ENCODE assay signal across 8 cellular contexts in the genomic region with DNA sequence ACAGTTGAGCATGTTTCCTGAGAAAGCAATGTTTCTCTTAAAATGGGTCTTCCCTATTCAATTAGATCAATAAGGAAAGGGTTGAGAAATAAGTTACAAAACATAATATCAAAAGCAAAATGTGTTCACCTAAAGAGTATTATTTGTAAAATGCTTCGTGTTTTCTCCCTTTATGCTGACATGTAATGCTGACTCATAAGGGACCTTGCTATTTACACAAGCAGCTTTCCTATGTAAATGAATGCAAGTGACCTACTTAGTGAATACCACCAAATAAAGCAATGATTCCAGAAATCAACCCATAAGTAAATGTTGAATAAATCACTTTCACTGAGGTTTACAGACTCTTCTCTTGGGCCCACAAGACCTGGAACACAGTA.
DNase-seq lines count a peak whose midpoint lies in the region; ATAC-seq, FAIRE-seq and TF ChIP-seq lines count a peak whose summit lies in the region.

No MANE protein-coding gene starts in this region.

- SMC1A ChIA-PET in GM12878 (lab: Charles Lee; ENCODE audit: uncharacterized antibody, unreplicated experiment): interaction anchor here (1.4 to 2.4 kb wide), 2 partner anchors 13 to 48 kb away, joined by 3 to 8 read pairs; no protein-coding TSS in a partner anchor

- H3K9me3 ChIP-seq in GM12878 (replicated peaks; ENCODE audit: control insufficient read depth, insufficient read depth, low read length): no peaks in the 10 kb centered on the region
- no peaks in the 10 kb centered on the region for H3K9me3 ChIP-seq in uterus
- no peaks in the 10 kb centered on the region for H3K9me3 ChIP-seq in esophagus muscularis mucosa

- WGBS in GM12878 (ENCODE audit: insufficient coverage, insufficient replicate concordance, low lambda C conversion rate, missing lambda C conversion rate): 4% methylated on average over 1 of the region's 1 CpG
- whole genome bisulfite sequencing in esophagus muscularis mucosa: 54% methylated on average over 1 of the region's 1 CpG

- peaks cover 26% of the 10 kb centered on the region for H3K4me1 ChIP-seq in GM12878 (ENCODE audit: control insufficient read depth, insufficient read depth, low read length)
- no peaks in the 10 kb centered on the region for H3K4me1 ChIP-seq in uterus
- peaks cover 0 to 10% (median 8%) of the 10 kb centered on the region in 4 donors for H3K4me1 ChIP-seq in esophagus muscularis mucosa

- CTCF ChIA-PET in GM12878 (lab: Yijun Ruan, JAX): interaction anchor here (1.4 to 3.5 kb wide), 2 partner anchors 51 to 56 kb away, joined by 4 to 22 read pairs; no protein-coding TSS in a partner anchor

- DNase-seq in GM19239 (ENCODE audit: insufficient read length, low spot score) (no peak), GM12878 (ENCODE audit: low read depth, low spot score) (no peak), renal cortical epithelial cell (ENCODE audit: low read depth) (peak; percentile 92), retina (no peak), uterus (no peak), esophagus muscularis mucosa (ENCODE audit: extremely low spot score) (no peak), COR-L47 (lab: John Stamatoyannopoulos, UW) (no peak)

- BruUV-seq in GM12878 (replicated peaks; lab: Mats Ljungman, UMichigan): no TSS peak

- TF ChIP-seq CTCF in GM12878 (IDR thresholded peaks at IDR 0.05 in 2 of 3, conservative IDR thresholded peaks at IDR 0.05 in 1 of 3; ENCODE audit: control insufficient read depth in 2 of 3, extremely low read depth in 1 of 3, insufficient read depth in 1 of 3, low read depth in 3 of 3, low read length in 3 of 3) (no peak), uterus (IDR thresholded peaks at IDR 0.05) (no peak), esophagus muscularis mucosa (IDR thresholded peaks at IDR 0.05) (no peak)

- RAD21 ChIA-PET in GM12878 (lab: Charles Lee; ENCODE audit: unreplicated experiment): interaction anchor here (1.0 to 3.0 kb wide), 4 partner anchors 30 to 92 kb away, joined by 3 to 11 read pairs (median 4); no protein-coding TSS in a partner anchor

- no peaks in the 10 kb centered on the region for H3K79me2 ChIP-seq in GM12878 (ENCODE audit: control insufficient read depth, insufficient read depth, low read length)

- no peaks in the 10 kb centered on the region for H4K20me1 ChIP-seq in GM12878 (ENCODE audit: control insufficient read depth, insufficient read depth)

- H2AFZ ChIP-seq in GM12878 (ENCODE audit: control insufficient read depth, low read depth, low read length): peak overlapping the region; percentile 37

- in situ Hi-C loops in GM12878 (cut with MboI): no loop called here

- ATAC-seq in HG03103 (IDR thresholded peaks at IDR 0.05; ENCODE audit: low read depth, unreplicated experiment) (peak; percentile 53), GM12878 (peak; percentile 79)

- POLR2A ChIA-PET in GM12878 (lab: Charles Lee): no interaction called here

- intact Hi-C loops in GM12878 (cut with micrococcal nuclease; ENCODE audit: unreplicated experiment): loop anchor here (5.0 kb wide), 2 partner anchors 50 to 90 kb away; a partner anchor contains a TSS
- intact Hi-C loops in uterus (cut with DNase I; ENCODE audit: low total_unique reads): no loop called here
- intact Hi-C loops in esophagus muscularis mucosa (cut with DNase I): no loop called here

- peak overlapping the region; percentile 57 for H3K4me2 ChIP-seq in GM12878 (ENCODE audit: control insufficient read depth, insufficient read depth)

- TF ChIP-seq POLR2A in GM12878 (IDR thresholded peaks at IDR 0.05; ENCODE audit: low read depth, low read length) (no peak), uterus (IDR thresholded peaks at IDR 0.05) (no peak), esophagus muscularis mucosa (IDR thresholded peaks at IDR 0.05; ENCODE audit: low read depth) (no peak)

- H3K36me3 ChIP-seq in GM12878 (ENCODE audit: control insufficient read depth in 2 of 2, insufficient read depth in 2 of 2, low read length in 1 of 2): no peaks in the 10 kb centered on the region
- H3K36me3 ChIP-seq in uterus: no peaks in the 10 kb centered on the region
- H3K36me3 ChIP-seq in esophagus muscularis mucosa: no peaks in the 10 kb centered on the region

- H3K27me3 ChIP-seq in GM12878 (replicated peaks in 1 of 2; ENCODE audit: control insufficient read depth in 2 of 2, insufficient read depth in 2 of 2, low read length in 1 of 2): no peaks in the 10 kb centered on the region
- no peaks in the 10 kb centered on the region for H3K27me3 ChIP-seq in uterus
- no peaks in the 10 kb centered on the region for H3K27me3 ChIP-seq in esophagus muscularis mucosa

- H3K4me3 ChIP-seq in GM12878: no peak overlapping the region
- H3K4me3 ChIP-seq in uterus: no peak overlapping the region
- no peak overlapping the region for H3K4me3 ChIP-seq in esophagus muscularis mucosa

- TF ChIP-seq RAD21 in GM12878 (IDR thresholded peaks at IDR 0.05; ENCODE audit: insufficient read depth, low read depth, low read length): no peak

- FAIRE-seq in GM19239 (lab: Jason Lieb, UNC) (peak; percentile 39), GM12878 (lab: Jason Lieb, UNC) (peak; percentile 35)

- no peak overlapping the region for H3K9ac ChIP-seq in GM12878 (ENCODE audit: control insufficient read depth, insufficient read depth, low read length)

- TF ChIP-seq EP300 in GM12878 (IDR thresholded peaks at IDR 0.05; ENCODE audit: borderline replicate concordance in 1 of 2, control insufficient read depth in 1 of 2, low read depth in 2 of 2, low read length in 2 of 2) (peak in 1 of 2 experiments; percentile 30; a peak in 1 of 4 replicates), esophagus muscularis mucosa (IDR thresholded peaks at IDR 0.05) (no peak)

- H3K27ac ChIP-seq in GM12878 (ENCODE audit: control insufficient read depth, insufficient read depth): no peak overlapping the region; the same call in 1 of the 2 replicates
- no peak overlapping the region for H3K27ac ChIP-seq in uterus
- H3K27ac ChIP-seq in esophagus muscularis mucosa (replicated peaks in 1 of 4): no peak overlapping the region

TF ChIP-seq in GM12878, 131 proteins besides CTCF, POLR2A, EP300 and RAD21 (continues in another document):
- TF ChIP-seq, protein P1, sequence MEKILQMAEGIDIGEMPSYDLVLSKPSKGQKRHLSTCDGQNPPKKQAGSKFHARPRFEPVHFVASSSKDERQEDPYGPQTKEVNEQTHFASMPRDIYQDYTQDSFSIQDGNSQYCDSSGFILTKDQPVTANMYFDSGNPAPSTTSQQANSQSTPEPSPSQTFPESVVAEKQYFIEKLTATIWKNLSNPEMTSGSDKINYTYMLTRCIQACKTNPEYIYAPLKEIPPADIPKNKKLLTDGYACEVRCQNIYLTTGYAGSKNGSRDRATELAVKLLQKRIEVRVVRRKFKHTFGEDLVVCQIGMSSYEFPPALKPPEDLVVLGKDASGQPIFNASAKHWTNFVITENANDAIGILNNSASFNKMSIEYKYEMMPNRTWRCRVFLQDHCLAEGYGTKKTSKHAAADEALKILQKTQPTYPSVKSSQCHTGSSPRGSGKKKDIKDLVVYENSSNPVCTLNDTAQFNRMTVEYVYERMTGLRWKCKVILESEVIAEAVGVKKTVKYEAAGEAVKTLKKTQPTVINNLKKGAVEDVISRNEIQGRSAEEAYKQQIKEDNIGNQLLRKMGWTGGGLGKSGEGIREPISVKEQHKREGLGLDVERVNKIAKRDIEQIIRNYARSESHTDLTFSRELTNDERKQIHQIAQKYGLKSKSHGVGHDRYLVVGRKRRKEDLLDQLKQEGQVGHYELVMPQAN (conservative IDR thresholded peaks at IDR 0.05): no peak
- TF ChIP-seq SREBF1 (IDR thresholded peaks at IDR 0.05; ENCODE audit: low read length): no peak
- peak; percentile 66 for TF ChIP-seq IRF4 (IDR thresholded peaks at IDR 0.05; ENCODE audit: low read depth, low read length)
- TF ChIP-seq, protein P2, sequence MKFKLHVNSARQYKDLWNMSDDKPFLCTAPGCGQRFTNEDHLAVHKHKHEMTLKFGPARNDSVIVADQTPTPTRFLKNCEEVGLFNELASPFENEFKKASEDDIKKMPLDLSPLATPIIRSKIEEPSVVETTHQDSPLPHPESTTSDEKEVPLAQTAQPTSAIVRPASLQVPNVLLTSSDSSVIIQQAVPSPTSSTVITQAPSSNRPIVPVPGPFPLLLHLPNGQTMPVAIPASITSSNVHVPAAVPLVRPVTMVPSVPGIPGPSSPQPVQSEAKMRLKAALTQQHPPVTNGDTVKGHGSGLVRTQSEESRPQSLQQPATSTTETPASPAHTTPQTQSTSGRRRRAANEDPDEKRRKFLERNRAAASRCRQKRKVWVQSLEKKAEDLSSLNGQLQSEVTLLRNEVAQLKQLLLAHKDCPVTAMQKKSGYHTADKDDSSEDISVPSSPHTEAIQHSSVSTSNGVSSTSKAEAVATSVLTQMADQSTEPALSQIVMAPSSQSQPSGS (IDR thresholded peaks at IDR 0.05; ENCODE audit: low read length): peak; percentile 40; the same call in 1 of the 2 replicates
- TF ChIP-seq PAX8 (IDR thresholded peaks at IDR 0.05): no peak
- TF ChIP-seq KLF5 (IDR thresholded peaks at IDR 0.05; ENCODE audit: partially characterized antibody): no peak
- TF ChIP-seq MTA3 (IDR thresholded peaks at IDR 0.05; ENCODE audit: borderline replicate concordance, low read length): no peak
- 0 out of 2 replicates have a peak, but pooled peaks have one; percentile 15 for TF ChIP-seq TCF7 (IDR thresholded peaks at IDR 0.05; ENCODE audit: borderline replicate concordance)
- 0 out of 2 replicates have a peak, but pooled peaks have one; percentile 24 for TF ChIP-seq ATF7 (IDR thresholded peaks at IDR 0.05; ENCODE audit: low read depth)
- TF ChIP-seq, protein P3, sequence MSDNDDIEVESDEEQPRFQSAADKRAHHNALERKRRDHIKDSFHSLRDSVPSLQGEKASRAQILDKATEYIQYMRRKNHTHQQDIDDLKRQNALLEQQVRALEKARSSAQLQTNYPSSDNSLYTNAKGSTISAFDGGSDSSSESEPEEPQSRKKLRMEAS (IDR thresholded peaks at IDR 0.05; ENCODE audit: low read depth, low read length): no peak
- no peak for TF ChIP-seq ZNF217 (IDR thresholded peaks at IDR 0.05)
- TF ChIP-seq ASH2L (IDR thresholded peaks at IDR 0.05; ENCODE audit: borderline replicate concordance, low read depth): no peak
- TF ChIP-seq POU2F2 (IDR thresholded peaks at IDR 0.05; ENCODE audit: borderline replicate concordance, low read depth, low read length): peak; percentile 83; the same call in 2 of the 3 replicates
- no peak for TF ChIP-seq EZH2 (IDR thresholded peaks at IDR 0.05; ENCODE audit: borderline replicate concordance, control insufficient read depth, low read depth, low read length)
